8 cellular contexts compared by ENCODE assay signal in genomic region chr15:99100245-99101173, GRCh38. TPM values are rescaled to one million over a fixed set of nuclear protein-coding genes. Genes with fewer than 3 reads are reported as not detected.
DNase-seq lines count a peak whose midpoint lies in the region; ATAC-seq, FAIRE-seq and TF ChIP-seq lines count a peak whose summit lies in the region.

No MANE protein-coding gene starts in this region.

- TF ChIP-seq RAD21 in A549 (conservative IDR thresholded peaks at IDR 0.05 in 1 of 2, IDR thresholded peaks at IDR 0.05 in 1 of 2) = peak; percentile 91

- CTCF ChIA-PET in A549 (lab: Yijun Ruan, JAX) = interaction anchor here (0.6 to 17.7 kb wide), 71 partner anchors 11 to 684 kb away, joined by 3 to 372 read pairs (median 4); partner anchors contain the start of genes IGF1R and TTC23
- CTCF ChIA-PET in RWPE1 (lab: Yijun Ruan, JAX) = interaction anchor here (0.6 to 2.0 kb wide), 30 partner anchors 9 to 1371 kb away, joined by 3 to 10 read pairs (median 4); no protein-coding TSS in a partner anchor

- H3K27ac ChIP-seq in A549 = peak overlapping the region; percentile 59 to 82
- H3K27ac ChIP-seq in RWPE1 = no peak overlapping the region

- peak; percentile 81 to 90 for DNase-seq in A549 (ENCODE audit: low read depth in 1 of 2, low spot score in 1 of 2)
- DNase-seq in KBM-7 = peak; percentile 63
- DNase-seq in RWPE1 (ENCODE audit: low spot score) = peak; percentile 77
- DNase-seq in amygdala (lab: John Stamatoyannopoulos, UW) = peak in 51 of 56 donors; percentile 18 to 87 (median 60)
- DNase-seq in left ventricle myocardium superior = peak; percentile 92
- DNase-seq in posterior vena cava (ENCODE audit: low spot score) = peak; percentile 94

- H3K4me3 ChIP-seq in A549 (peak overlapping the region; percentile 43), GM12875 (ENCODE audit: low read depth, low read length) (no peak overlapping the region)

- ATAC-seq in A549 = peak; percentile 52 to 76
- peak; percentile 45 for ATAC-seq in left ventricle myocardium superior
- ATAC-seq in GM18858 (IDR thresholded peaks at IDR 0.05; ENCODE audit: unreplicated experiment) = no peak

- intact Hi-C loops in left ventricle myocardium superior (cut with micrococcal nuclease) (no loop called here), posterior vena cava (cut with DNase I) (loop anchor here in 1 of 2 donors (2.0 kb wide), 1 partner anchor 112 kb away; no protein-coding TSS in a partner anchor)

- no peaks in the 10 kb centered on the region for H3K9me3 ChIP-seq in A549

- FAIRE-seq in A549 (lab: Jason Lieb, UNC) = peak; percentile 7

- POLR2A ChIA-PET in A549 (lab: Yijun Ruan, JAX) = interaction anchor here (0.6 kb wide), 3 partner anchors 151 to 244 kb away, joined by 3 to 5 read pairs (median 5); partner anchors contain the start of gene LRRC28
- POLR2A ChIA-PET in RWPE1 (lab: Yijun Ruan, JAX; ENCODE audit: low non-redundant PET) = no interaction called here

- peak overlapping the region; percentile 90 for H3K4me2 ChIP-seq in A549

- TF ChIP-seq POLR2A in A549 (IDR thresholded peaks at IDR 0.05; ENCODE audit: low read length) = no peak

- H3K4me1 ChIP-seq in A549 = no peaks in the 10 kb centered on the region

- no peak for TF ChIP-seq EP300 in A549 (IDR thresholded peaks at IDR 0.05)

- peak; percentile 95 for TF ChIP-seq CTCF in A549 (IDR thresholded peaks at IDR 0.05)
- peak; percentile 69 for TF ChIP-seq CTCF in GM12875 (IDR thresholded peaks at IDR 0.05; ENCODE audit: borderline replicate concordance, insufficient read depth, low read depth, low read length)
- TF ChIP-seq CTCF in RWPE1 (conservative IDR thresholded peaks at IDR 0.05; ENCODE audit: low read depth) = peak; percentile 98

- in situ Hi-C loops in KBM-7 (cut with MboI; ENCODE audit: low pct_unique_long_range_greater_than_20kb, low sequenced_read_pairs) = no loop called here

- WGBS in A549 (ENCODE audit: missing lambda C conversion rate) = 8% methylated on average over 46 of the region's 50 CpGs

TF ChIP-seq in A549, 52 proteins besides CTCF, POLR2A, EP300 and RAD21:
- TF ChIP-seq ZSCAN20 (CRISPR knock-in tag; IDR thresholded peaks at IDR 0.05) (no peak), MAX (IDR thresholded peaks at IDR 0.05) (peak; percentile 66), SMC3 (IDR thresholded peaks at IDR 0.05) (peak; percentile 89)

RNA-seq across cellular contexts. Expression of gene SYNM, which starts 4.4 kb away (rescaled TPM):
- polyA plus RNA-seq in A549 (2011; rRNA removed) (22.6 and 23.7 TPM in 2 replicates), A549 (2017; fragmentation: RNase III; extraction: RNeasy Plus Mini Kit Qiagen cat#74134 plus additional on column Dnase treatment) (34.1 to 37.7 TPM (median 34.2 TPM) in 3 replicates)
- polyA plus RNA-seq in A549 (2012; cell fraction: cytosol; rRNA removed) = 9.5 and 10.9 TPM in 2 replicates
- polyA plus RNA-seq in A549 (2012; cell fraction: nucleus; rRNA removed) = 40.1 and 57.2 TPM in 2 replicates
- 21.7 and 24.7 TPM in 2 replicates for polyA minus RNA-seq in A549 (2011; rRNA and poly(A)+ RNA removed)
- total RNA-seq in left ventricle myocardium superior (329 TPM), posterior vena cava (100 to 1,000 TPM; 447 to 863 TPM)
